In genomic region chr15:73146419-73146818, GRCh38 we compare ENCODE assay signal across 8 cellular contexts.
"Had no signal": no experiment of that assay in that cellular context is flagged by ENCODE, and none has a peak within 500 bp of the region (broad histone marks: within the 10 kb centered on the region; RNA-seq: fewer than 3 reads in every experiment).

No MANE protein-coding gene starts in this region.

- H3K9me3 ChIP-seq: HAP-1 had no signal

- H3K4me3 Mint-ChIP-seq: HFFc6 had no signal

- ATAC-seq: HCT116, K562 had no signal

- H3K36me3 ChIP-seq: HAP-1 had no signal

- H3K4me3 ChIP-seq: GM23248, HAP-1, K562 had no signal

- H3K9ac ChIP-seq: GM23248 had no signal

- H3K27ac ChIP-seq: GM23248 had no signal

- H3K27ac Mint-ChIP-seq: HFFc6 had no signal

- DNase-seq: GM23248, GOT3, H7, HFFc6, IMR-90 had no signal

- FAIRE-seq: K562 had no signal

- H2AFZ ChIP-seq: GM23248 had no signal

- H3K9me3 Mint-ChIP-seq: HFFc6 had no signal
